Comparison of ENCODE assay signal across 9 cellular contexts in genomic region chr1:229024528-229025119, GRCh38.
DNase-seq lines count a peak whose midpoint lies in the region; ATAC-seq, FAIRE-seq and TF ChIP-seq lines count a peak whose summit lies in the region.
"Had no signal": no experiment of that assay in that cellular context is flagged by ENCODE, and none has a peak within 500 bp of the region (broad histone marks: within the 10 kb centered on the region; RNA-seq: fewer than 3 reads in every experiment).

No MANE protein-coding gene starts in this region.

- TF ChIP-seq CTCF in bronchial epithelial cell (IDR thresholded peaks at IDR 0.05; ENCODE audit: insufficient read depth, low read length, severe bottlenecking), result peak; percentile 1
- TF ChIP-seq CTCF in suprapubic skin (IDR thresholded peaks at IDR 0.05), result no peak

- H3K36me3 ChIP-seq in bronchial epithelial cell (ENCODE audit: control insufficient read depth, insufficient read depth, low read length) (no peaks in the 10 kb centered on the region), suprapubic skin (no peaks in the 10 kb centered on the region)

- H3K4me3 ChIP-seq in bronchial epithelial cell (ENCODE audit: low read depth, low read length), result no peak overlapping the region
- H3K4me3 ChIP-seq in suprapubic skin, result no peak overlapping the region

- H3K27me3 ChIP-seq in bronchial epithelial cell (ENCODE audit: control insufficient read depth, insufficient read depth, low read length) (no peaks in the 10 kb centered on the region), suprapubic skin (no peaks in the 10 kb centered on the region)

- H3K27ac ChIP-seq in suprapubic skin, result no peak overlapping the region

- ATAC-seq in GM19324 (IDR thresholded peaks at IDR 0.05; ENCODE audit: low FRiP score, unreplicated experiment), result no peak

- H3K9me3 ChIP-seq in suprapubic skin, result no peaks in the 10 kb centered on the region

- FAIRE-seq in HTR-8/SVneo (lab: Jason Lieb, UNC), result no peak
- FAIRE-seq in bronchial epithelial cell (lab: Jason Lieb, UNC), result peak; percentile 88
- FAIRE-seq: frontal cortex had no signal

- 69% methylated on average over 13 of the region's 13 CpGs for WGBS in suprapubic skin

- DNase-seq in AG08396 (ENCODE audit: low spot score) (peak; percentile 84), HTR-8/SVneo (ENCODE audit: insufficient read length, low spot score) (peak; percentile 91), bronchial epithelial cell (ENCODE audit: low read depth) (peak; percentile 82), medulla oblongata (ENCODE audit: extremely low spot score) (peak; percentile 33), ecto neural progenitor cell (ENCODE audit: low spot score) (no peak), suprapubic skin (ENCODE audit: low spot score in 2 of 2) (no peak)
- no peak for DNase-seq in stimulated activated naive CD4-positive, alpha-beta T cell treated with Interleukin-2 at 50 U/mL for 16 hours (lab: John Stamatoyannopoulos, UW)

- no peak for TF ChIP-seq EP300 in suprapubic skin (IDR thresholded peaks at IDR 0.05)

- TF ChIP-seq POLR2A in suprapubic skin (IDR thresholded peaks at IDR 0.05), result no peak

- peaks cover 16% of the 10 kb centered on the region for H3K4me1 ChIP-seq in suprapubic skin

Comparison
In these comparisons a context has a peak if more than half of its experiments do, and no peak if none do; other contexts are left out.
1. DNase-seq: peak in AG08396 (single experiment), HTR-8/SVneo (single experiment), bronchial epithelial cell (single experiment) and medulla oblongata (single experiment); none in ecto neural progenitor cell (single experiment), suprapubic skin (0 of 2) and stimulated activated naive CD4-positive, alpha-beta T cell treated with Interleukin-2 at 50 U/mL for 16 hours (single experiment).